Comparison of ENCODE assay signal across 26 cellular contexts in the genomic region with DNA sequence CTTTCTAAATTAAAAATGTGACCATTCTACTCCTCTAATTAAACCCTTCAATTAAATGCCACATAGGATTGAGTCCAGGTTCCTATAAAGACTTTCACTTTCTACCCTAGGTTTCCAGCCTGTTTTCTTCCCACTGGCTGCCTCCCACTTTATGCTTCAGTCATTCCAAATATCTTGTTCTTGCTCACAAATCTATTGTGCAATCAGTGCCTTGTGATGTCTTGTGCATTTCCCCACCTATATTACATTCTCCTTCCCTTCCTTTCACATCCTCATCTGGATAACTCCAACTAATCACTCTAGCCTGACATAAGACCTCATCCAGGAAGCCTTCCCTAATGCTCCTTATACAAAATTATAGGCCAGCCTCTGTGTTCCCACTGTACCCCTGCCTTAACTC.
"Had no signal": no experiment of that assay in that cellular context is flagged by ENCODE, and none has a peak within 500 bp of the region (broad histone marks: within the 10 kb centered on the region; RNA-seq: fewer than 3 reads in every experiment).

No MANE protein-coding gene starts in this region.

- DNase-seq: activated CD4-positive, alpha-beta memory T cell treated with anti-CD3 and anti-CD28 coated beads for 36 hours; activated CD4-positive, alpha-beta T cell treated with anti-CD3 and anti-CD28 coated beads, Interleukin-2, amount 10 ng/mL, durations not matched to agents 24 days and 14 days; activated CD4-positive, CD25-positive, alpha-beta regulatory T cell treated with anti-CD3 and anti-CD28 coated beads, Interleukin-2, amount 50 U/mL, for 72 hours; activated CD8-positive, alpha-beta memory T cell treated with anti-CD3 and anti-CD28 coated beads, Interleukin-2, amount 50 U/mL, for 4 hours; activated gamma-delta T cell treated with Interleukin-2 at 50 U/mL for 16 hours; activated naive CD8-positive, alpha-beta T cell treated with anti-CD3 and anti-CD28 coated beads, Interleukin-2, amount 50 U/mL, for 24 hours; activated T-cell treated with anti-CD3 and anti-CD28 coated beads, Interleukin-2, amount 50 U/mL, for 1 hour; amygdala; dermis blood vessel endothelial cell; effector CD4-positive, alpha-beta T cell; hippocampal formation; lower lobe of right lung; mesendoderm; natural killer cell; occipital lobe; psoas muscle; right cardiac atrium; stimulated activated CD4-positive, alpha-beta T cell treated with anti-CD3 and anti-CD28 coated beads, Interleukin-12 subunit alpha, Interleukin-12 subunit beta, amount 100 ng/mL, for 4 hours; stimulated activated CD4-positive, alpha-beta T cell treated with anti-CD3 and anti-CD28 coated beads, Interleukin-4, amount 100 ng/mL, for 1 hour; stimulated activated naive CD8-positive, alpha-beta T cell treated with anti-CD3 and anti-CD28 coated beads, Interleukin-15, Interleukin-2, amounts not matched to agents 100 U/mL and 50 U/mL, for 24 hours; T-helper 17 cell; T1000 had no signal

- ATAC-seq: activated naive CD8-positive, alpha-beta T cell treated with anti-CD3 and anti-CD28 coated beads, Interleukin-2, amount 50 U/mL, for 24 hours; left lobe of liver; lower lobe of right lung; natural killer cell; psoas muscle; right cardiac atrium; stimulated activated naive CD8-positive, alpha-beta T cell treated with anti-CD3 and anti-CD28 coated beads, Interleukin-15, Interleukin-2, amounts not matched to agents 100 U/mL and 50 U/mL, for 24 hours; T-helper 17 cell had no signal

- H3K4me3 ChIP-seq: lower lobe of right lung, neural progenitor cell, psoas muscle, skin epidermis, thoracic aorta had no signal
